2 cellular contexts compared by ENCODE assay signal in genomic region chr19:4527377-4527776, GRCh38. TPM values are rescaled to one million over a fixed set of nuclear protein-coding genes. Genes with fewer than 3 reads are reported as not detected.
"Had no signal": no experiment of that assay in that cellular context is flagged by ENCODE, and none has a peak within 500 bp of the region (broad histone marks: within the 10 kb centered on the region; RNA-seq: fewer than 3 reads in every experiment).

No MANE protein-coding gene starts in this region.

RNA-seq across cellular contexts. Expression of gene PLIN5, which starts 7.6 kb away (rescaled TPM):
- total RNA-seq: GM23248, HFFc6 had no signal
- polyA plus RNA-seq: GM23248 had no signal

RNA-seq across cellular contexts. Expression of gene PLIN4, which starts 9.1 kb away (rescaled TPM):
- total RNA-seq: GM23248, HFFc6 had no signal

RNA-seq across cellular contexts. Expression of gene LRG1, which starts 12.5 kb away (rescaled TPM):
- total RNA-seq: GM23248, HFFc6 had no signal
- polyA plus RNA-seq: GM23248 had no signal

RNA-seq across cellular contexts. Expression of gene SEMA6B, which starts 32.1 kb away (rescaled TPM):
- total RNA-seq: GM23248 had no signal
- polyA plus RNA-seq: GM23248 had no signal
